ENCODE assay signal across 2 cellular contexts in the genomic region with DNA sequence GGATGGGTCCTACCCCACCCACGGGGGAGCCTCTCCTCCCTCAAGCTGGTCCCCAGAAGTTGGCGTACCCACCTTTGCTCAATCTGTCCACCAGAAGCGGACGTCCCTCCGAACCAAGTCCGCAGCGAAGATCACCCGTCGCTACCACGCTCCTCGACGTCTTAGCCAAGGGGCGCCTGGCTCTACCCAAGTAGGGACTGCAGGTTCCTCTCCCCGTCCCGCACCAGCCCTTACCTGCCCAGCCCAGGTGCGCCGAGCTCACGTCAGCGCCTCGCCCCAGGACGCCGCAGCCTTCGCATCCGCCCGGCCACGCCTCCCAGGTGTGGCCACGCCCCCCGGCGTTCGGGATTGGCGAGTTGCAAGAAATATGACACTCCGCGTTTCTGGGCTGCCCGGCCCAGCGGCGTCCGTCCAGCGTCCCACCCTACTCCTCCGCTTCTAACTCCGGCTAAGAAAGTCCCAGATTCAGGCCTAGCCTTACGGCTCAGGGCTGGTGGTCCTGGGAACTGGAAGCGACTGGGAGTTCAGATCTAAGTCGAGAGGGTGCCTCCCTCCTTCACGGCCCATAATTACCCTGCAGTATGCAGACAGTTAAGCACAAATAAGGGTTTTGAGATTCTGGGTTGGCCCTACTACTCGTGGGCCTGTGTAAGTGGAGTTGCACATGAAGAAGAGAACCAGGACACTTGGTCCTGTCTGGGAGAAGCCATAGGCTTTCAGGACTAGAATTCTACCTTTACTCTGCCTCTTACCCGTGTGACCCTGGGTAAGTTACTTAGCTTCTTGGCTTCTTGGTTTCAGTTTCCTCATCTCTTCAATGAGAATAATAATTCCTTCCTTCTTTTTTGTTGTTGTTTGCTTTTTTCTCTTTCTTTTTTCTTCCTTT.
TF ChIP-seq lines count a peak whose summit lies in the region.

A gene (minus strand): TSS at position 268 of the 886 bp plus-strand sequence. CDS start 4,729 bp downstream, outside the sequence.

TF ChIP-seq in HCT116, 20 proteins besides CTCF, POLR2A, EP300 and RAD21 (continued from another document):
- TF ChIP-seq TCF7L2 (IDR thresholded peaks at IDR 0.05; ENCODE audit: borderline replicate concordance, extremely low read depth, insufficient read depth, insufficient read length): no peak
- peak; percentile 78 for TF ChIP-seq ZFX (IDR thresholded peaks at IDR 0.05)
- TF ChIP-seq POLR2AphosphoS5 (IDR thresholded peaks at IDR 0.05; ENCODE audit: low read depth, low read length): peak; percentile 96
- TF ChIP-seq SP1 (IDR thresholded peaks at IDR 0.05; ENCODE audit: low read depth): peak; percentile 72
- TF ChIP-seq, protein P1, sequence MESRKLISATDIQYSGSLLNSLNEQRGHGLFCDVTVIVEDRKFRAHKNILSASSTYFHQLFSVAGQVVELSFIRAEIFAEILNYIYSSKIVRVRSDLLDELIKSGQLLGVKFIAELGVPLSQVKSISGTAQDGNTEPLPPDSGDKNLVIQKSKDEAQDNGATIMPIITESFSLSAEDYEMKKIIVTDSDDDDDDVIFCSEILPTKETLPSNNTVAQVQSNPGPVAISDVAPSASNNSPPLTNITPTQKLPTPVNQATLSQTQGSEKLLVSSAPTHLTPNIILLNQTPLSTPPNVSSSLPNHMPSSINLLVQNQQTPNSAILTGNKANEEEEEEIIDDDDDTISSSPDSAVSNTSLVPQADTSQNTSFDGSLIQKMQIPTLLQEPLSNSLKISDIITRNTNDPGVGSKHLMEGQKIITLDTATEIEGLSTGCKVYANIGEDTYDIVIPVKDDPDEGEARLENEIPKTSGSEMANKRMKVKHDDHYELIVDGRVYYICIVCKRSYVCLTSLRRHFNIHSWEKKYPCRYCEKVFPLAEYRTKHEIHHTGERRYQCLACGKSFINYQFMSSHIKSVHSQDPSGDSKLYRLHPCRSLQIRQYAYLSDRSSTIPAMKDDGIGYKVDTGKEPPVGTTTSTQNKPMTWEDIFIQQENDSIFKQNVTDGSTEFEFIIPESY (IDR thresholded peaks at IDR 0.05; ENCODE audit: extremely low read depth, insufficient replicate concordance, low read length): no peak
- TF ChIP-seq ELF1 (IDR thresholded peaks at IDR 0.05; ENCODE audit: borderline replicate concordance, low read depth): no peak
- peak; percentile 55 for TF ChIP-seq YY1 (IDR thresholded peaks at IDR 0.05; ENCODE audit: extremely low read depth, insufficient replicate concordance, low read depth, low read length)
- no peak for TF ChIP-seq FOSL1 (IDR thresholded peaks at IDR 0.05; ENCODE audit: low read depth)
- TF ChIP-seq, protein P2, sequence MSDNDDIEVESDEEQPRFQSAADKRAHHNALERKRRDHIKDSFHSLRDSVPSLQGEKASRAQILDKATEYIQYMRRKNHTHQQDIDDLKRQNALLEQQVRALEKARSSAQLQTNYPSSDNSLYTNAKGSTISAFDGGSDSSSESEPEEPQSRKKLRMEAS (IDR thresholded peaks at IDR 0.05): peak; percentile 72; the same call in 1 of the 2 replicates

TF ChIP-seq in SK-N-SH, 30 proteins besides CTCF, POLR2A, EP300 and RAD21:
- TF ChIP-seq, protein P3, sequence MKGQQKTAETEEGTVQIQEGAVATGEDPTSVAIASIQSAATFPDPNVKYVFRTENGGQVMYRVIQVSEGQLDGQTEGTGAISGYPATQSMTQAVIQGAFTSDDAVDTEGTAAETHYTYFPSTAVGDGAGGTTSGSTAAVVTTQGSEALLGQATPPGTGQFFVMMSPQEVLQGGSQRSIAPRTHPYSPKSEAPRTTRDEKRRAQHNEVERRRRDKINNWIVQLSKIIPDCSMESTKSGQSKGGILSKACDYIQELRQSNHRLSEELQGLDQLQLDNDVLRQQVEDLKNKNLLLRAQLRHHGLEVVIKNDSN (IDR thresholded peaks at IDR 0.05; ENCODE audit: borderline replicate concordance, low read depth): no peak
- TF ChIP-seq, protein P4, sequence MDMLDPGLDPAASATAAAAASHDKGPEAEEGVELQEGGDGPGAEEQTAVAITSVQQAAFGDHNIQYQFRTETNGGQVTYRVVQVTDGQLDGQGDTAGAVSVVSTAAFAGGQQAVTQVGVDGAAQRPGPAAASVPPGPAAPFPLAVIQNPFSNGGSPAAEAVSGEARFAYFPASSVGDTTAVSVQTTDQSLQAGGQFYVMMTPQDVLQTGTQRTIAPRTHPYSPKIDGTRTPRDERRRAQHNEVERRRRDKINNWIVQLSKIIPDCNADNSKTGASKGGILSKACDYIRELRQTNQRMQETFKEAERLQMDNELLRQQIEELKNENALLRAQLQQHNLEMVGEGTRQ (IDR thresholded peaks at IDR 0.05; ENCODE audit: borderline replicate concordance, low read depth, low read length): no peak
- no peak for TF ChIP-seq SIN3A (IDR thresholded peaks at IDR 0.05; ENCODE audit: borderline replicate concordance, low read depth, low read length)
- no peak for TF ChIP-seq MXI1 (IDR thresholded peaks at IDR 0.05; ENCODE audit: low read depth, low read length)
- TF ChIP-seq, protein P5, sequence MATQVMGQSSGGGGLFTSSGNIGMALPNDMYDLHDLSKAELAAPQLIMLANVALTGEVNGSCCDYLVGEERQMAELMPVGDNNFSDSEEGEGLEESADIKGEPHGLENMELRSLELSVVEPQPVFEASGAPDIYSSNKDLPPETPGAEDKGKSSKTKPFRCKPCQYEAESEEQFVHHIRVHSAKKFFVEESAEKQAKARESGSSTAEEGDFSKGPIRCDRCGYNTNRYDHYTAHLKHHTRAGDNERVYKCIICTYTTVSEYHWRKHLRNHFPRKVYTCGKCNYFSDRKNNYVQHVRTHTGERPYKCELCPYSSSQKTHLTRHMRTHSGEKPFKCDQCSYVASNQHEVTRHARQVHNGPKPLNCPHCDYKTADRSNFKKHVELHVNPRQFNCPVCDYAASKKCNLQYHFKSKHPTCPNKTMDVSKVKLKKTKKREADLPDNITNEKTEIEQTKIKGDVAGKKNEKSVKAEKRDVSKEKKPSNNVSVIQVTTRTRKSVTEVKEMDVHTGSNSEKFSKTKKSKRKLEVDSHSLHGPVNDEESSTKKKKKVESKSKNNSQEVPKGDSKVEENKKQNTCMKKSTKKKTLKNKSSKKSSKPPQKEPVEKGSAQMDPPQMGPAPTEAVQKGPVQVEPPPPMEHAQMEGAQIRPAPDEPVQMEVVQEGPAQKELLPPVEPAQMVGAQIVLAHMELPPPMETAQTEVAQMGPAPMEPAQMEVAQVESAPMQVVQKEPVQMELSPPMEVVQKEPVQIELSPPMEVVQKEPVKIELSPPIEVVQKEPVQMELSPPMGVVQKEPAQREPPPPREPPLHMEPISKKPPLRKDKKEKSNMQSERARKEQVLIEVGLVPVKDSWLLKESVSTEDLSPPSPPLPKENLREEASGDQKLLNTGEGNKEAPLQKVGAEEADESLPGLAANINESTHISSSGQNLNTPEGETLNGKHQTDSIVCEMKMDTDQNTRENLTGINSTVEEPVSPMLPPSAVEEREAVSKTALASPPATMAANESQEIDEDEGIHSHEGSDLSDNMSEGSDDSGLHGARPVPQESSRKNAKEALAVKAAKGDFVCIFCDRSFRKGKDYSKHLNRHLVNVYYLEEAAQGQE (IDR thresholded peaks at IDR 0.05; ENCODE audit: low read depth, low read length): no peak
- TF ChIP-seq FOXJ3 (CRISPR knock-in tag; IDR thresholded peaks at IDR 0.05): no peak
- no peak for TF ChIP-seq GABPA (IDR thresholded peaks at IDR 0.05; ENCODE audit: low read depth)
TF ChIP-seq in SK-N-SH: peak in this region for 0.
